Comparison of ENCODE assay signal across 1 cellular context in genomic region chr12:1204581-1205121, GRCh38.
TF ChIP-seq lines count a peak whose summit lies in the region.

No MANE protein-coding gene starts in this region.

TF ChIP-seq in GM12878, 131 proteins besides CTCF, POLR2A, EP300 and RAD21 (continued from another document and continues in another):
- TF ChIP-seq BMI1 (IDR thresholded peaks at IDR 0.05; ENCODE audit: borderline replicate concordance) (no peak), POLR2AphosphoS2 (IDR thresholded peaks at IDR 0.05; ENCODE audit: low read depth, low read length) (no peak), JUND (IDR thresholded peaks at IDR 0.05; ENCODE audit: low read depth, low read length) (no peak), ASH2L (IDR thresholded peaks at IDR 0.05; ENCODE audit: borderline replicate concordance, low read depth) (no peak), BCLAF1 (IDR thresholded peaks at IDR 0.05) (no peak), ZNF274 (IDR thresholded peaks at IDR 0.05; ENCODE audit: insufficient read depth, insufficient read length) (no peak), RB1 (IDR thresholded peaks at IDR 0.05; ENCODE audit: borderline replicate concordance) (no peak), PRDM15 (CRISPR knock-in tag; IDR thresholded peaks at IDR 0.05) (no peak), NR2C1 (IDR thresholded peaks at IDR 0.05) (no peak), ZNF217 (IDR thresholded peaks at IDR 0.05) (0 out of 2 replicates have a peak, but pooled peaks have one; percentile 34), IKZF2 (IDR thresholded peaks at IDR 0.05) (no peak), PAX8 (IDR thresholded peaks at IDR 0.05) (0 out of 2 replicates have a peak, but pooled peaks have one; percentile 24), ETV6 (conservative IDR thresholded peaks at IDR 0.05 in 1 of 2, IDR thresholded peaks at IDR 0.05 in 1 of 2; ENCODE audit: borderline replicate concordance in 1 of 2, low read depth in 1 of 2) (no peak), ZNF622 (IDR thresholded peaks at IDR 0.05) (no peak), CEBPZ (IDR thresholded peaks at IDR 0.05; ENCODE audit: low read depth, low read length) (no peak), EZH2 (IDR thresholded peaks at IDR 0.05; ENCODE audit: borderline replicate concordance, control insufficient read depth, low read depth, low read length) (no peak), BCL11A (IDR thresholded peaks at IDR 0.05; ENCODE audit: low read depth, low read length) (no peak), E2F8 (IDR thresholded peaks at IDR 0.05; ENCODE audit: low read depth, partially characterized antibody) (no peak), GABPA (IDR thresholded peaks at IDR 0.05; ENCODE audit: low read depth) (no peak), CREM (IDR thresholded peaks at IDR 0.05; ENCODE audit: low read depth) (no peak), FOS (IDR thresholded peaks at IDR 0.05; ENCODE audit: borderline replicate concordance, extremely low read depth, insufficient read length) (no peak), USF1 (IDR thresholded peaks at IDR 0.05; ENCODE audit: borderline replicate concordance, extremely low read length, insufficient read depth, low read depth, low read length) (no peak), RUNX3 (IDR thresholded peaks at IDR 0.05; ENCODE audit: low read length) (peak; percentile 45; the same call in 1 of the 2 replicates), ZNF384 (IDR thresholded peaks at IDR 0.05; ENCODE audit: borderline replicate concordance, low read depth, low read length) (no peak), ZBTB40 (IDR thresholded peaks at IDR 0.05; ENCODE audit: borderline replicate concordance) (no peak), ZZZ3 (IDR thresholded peaks at IDR 0.05; ENCODE audit: control insufficient read depth, insufficient read length, low read depth) (no peak), ZSCAN29 (IDR thresholded peaks at IDR 0.05) (no peak), CHD2 (IDR thresholded peaks at IDR 0.05; ENCODE audit: borderline replicate concordance, low read depth, low read length) (no peak), ATF7 (IDR thresholded peaks at IDR 0.05; ENCODE audit: low read depth) (no peak), BCL3 (IDR thresholded peaks at IDR 0.05; ENCODE audit: borderline replicate concordance, insufficient read depth, low read depth, low read length, poor library complexity, severe bottlenecking) (no peak), SP1 (IDR thresholded peaks at IDR 0.05; ENCODE audit: low read depth, low read length) (no peak), RBBP5 (conservative IDR thresholded peaks at IDR 0.05) (no peak), ZBTB4 (CRISPR knock-in tag; IDR thresholded peaks at IDR 0.05) (no peak), SRF (IDR thresholded peaks at IDR 0.05; ENCODE audit: low read depth in 2 of 2, low read length in 2 of 2) (no peak), CHD1 (IDR thresholded peaks at IDR 0.05; ENCODE audit: low read depth, low read length) (no peak)
